23 cellular contexts compared by ENCODE assay signal in genomic region chr5:163948086-163948666, GRCh38.
"Had no signal": no experiment of that assay in that cellular context is flagged by ENCODE, and none has a peak within 500 bp of the region (broad histone marks: within the 10 kb centered on the region; RNA-seq: fewer than 3 reads in every experiment).

No MANE protein-coding gene starts in this region.

- H2AFZ ChIP-seq: PC-9 had no signal

- H3K9me3 Mint-ChIP-seq: activated CD8-positive, alpha-beta T cell treated with anti-CD3 and anti-CD28 coated beads for 36 hours; activated naive CD4-positive, alpha-beta T cell treated with anti-CD3 and anti-CD28 coated beads, Interleukin-2, amount 50 U/mL, for 24 hours had no signal

- H3K9me3 ChIP-seq: breast epithelium had no signal

- ATAC-seq: activated CD4-positive, alpha-beta T cell treated with anti-CD3 and anti-CD28 coated beads for 36 hours; activated CD8-positive, alpha-beta T cell treated with anti-CD3 and anti-CD28 coated beads for 36 hours; T-helper 17 cell had no signal

- H3K27me3 Mint-ChIP-seq: activated CD4-positive, alpha-beta T cell treated with anti-CD3 and anti-CD28 coated beads for 36 hours; activated CD8-positive, alpha-beta T cell treated with anti-CD3 and anti-CD28 coated beads for 36 hours; activated naive CD4-positive, alpha-beta T cell treated with anti-CD3 and anti-CD28 coated beads, Interleukin-2, amount 50 U/mL, for 24 hours; T-helper 17 cell had no signal

- H3K36me3 Mint-ChIP-seq: activated naive CD4-positive, alpha-beta T cell treated with anti-CD3 and anti-CD28 coated beads, Interleukin-2, amount 50 U/mL, for 24 hours had no signal

- H3K4me3 Mint-ChIP-seq: activated CD4-positive, alpha-beta T cell treated with anti-CD3 and anti-CD28 coated beads for 36 hours; activated CD8-positive, alpha-beta T cell treated with anti-CD3 and anti-CD28 coated beads for 36 hours; activated naive CD4-positive, alpha-beta T cell treated with anti-CD3 and anti-CD28 coated beads, Interleukin-2, amount 50 U/mL, for 24 hours; T-helper 17 cell had no signal

- H3K4me1 Mint-ChIP-seq: activated CD4-positive, alpha-beta T cell treated with anti-CD3 and anti-CD28 coated beads for 36 hours; activated naive CD4-positive, alpha-beta T cell treated with anti-CD3 and anti-CD28 coated beads, Interleukin-2, amount 50 U/mL, for 24 hours had no signal

- H3K36me3 ChIP-seq: breast epithelium had no signal

- H3K27me3 ChIP-seq: breast epithelium had no signal

- H3K27ac Mint-ChIP-seq: activated CD4-positive, alpha-beta T cell treated with anti-CD3 and anti-CD28 coated beads for 36 hours; activated CD8-positive, alpha-beta T cell treated with anti-CD3 and anti-CD28 coated beads for 36 hours; activated naive CD4-positive, alpha-beta T cell treated with anti-CD3 and anti-CD28 coated beads, Interleukin-2, amount 50 U/mL, for 24 hours; T-helper 17 cell had no signal

- H3K4me1 ChIP-seq: breast epithelium had no signal

- H3K4me2 ChIP-seq: PC-9 had no signal

- H3K27ac ChIP-seq: breast epithelium, PC-9 had no signal

- FAIRE-seq: TTC549 had no signal

- H3K4me3 ChIP-seq: breast epithelium, PC-9 had no signal

- DNase-seq: activated CD4-positive, alpha-beta T cell treated with anti-CD3 and anti-CD28 coated beads for 36 hours; activated CD4-positive, CD25-positive, alpha-beta regulatory T cell; activated CD8-positive, alpha-beta memory T cell treated with anti-CD3 and anti-CD28 coated beads, Interleukin-2, amount 50 U/mL, for 48 hours; activated CD8-positive, alpha-beta T cell treated with anti-CD3 and anti-CD28 coated beads for 36 hours; activated effector memory CD4-positive, alpha-beta T cell treated with Interleukin-2 at 50 U/mL for 16 hours; activated naive CD4-positive, alpha-beta T cell; activated T-cell treated with anti-CD3 and anti-CD28 coated beads, Interleukin-2, amount 50 U/mL, for 1 hour; aorta; caudate nucleus; Karpas-422; MM.1S; NCI-H1105; NCI-H1436; NCI-H1694 treated with DMSO at 0.1 percent for 48 hours; NCI-H2081; NCI-H510A treated with DMSO at 0.1 percent for 48 hours; PC-9; SIG-M5; T-helper 17 cell; T-helper 9 cell had no signal
